In the genomic region with DNA sequence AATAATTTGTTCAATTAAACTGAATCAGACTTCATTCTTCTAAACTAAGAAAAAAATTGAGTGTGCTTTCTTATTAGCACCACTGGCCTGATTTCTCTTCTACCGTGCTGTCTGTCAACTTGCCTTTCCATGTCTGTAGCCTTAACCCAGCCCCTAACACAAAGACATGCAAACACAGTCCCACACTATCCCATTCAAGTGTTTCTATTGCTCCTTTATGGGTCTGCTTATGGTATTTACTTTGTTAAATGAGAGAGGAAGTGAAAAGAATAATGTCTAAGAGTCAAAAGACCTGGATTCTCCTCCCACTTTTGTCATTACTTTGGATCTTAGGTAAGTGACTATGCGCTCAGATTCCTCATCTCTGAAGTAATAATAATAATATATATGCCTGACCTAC, we compare ENCODE assay signal across 21 cellular contexts. TPM values are rescaled to one million over a fixed set of nuclear protein-coding genes. Genes with fewer than 3 reads are reported as not detected.
DNase-seq lines count a peak whose midpoint lies in the region; ATAC-seq and TF ChIP-seq lines count a peak whose summit lies in the region.
"Had no signal": no experiment of that assay in that cellular context is flagged by ENCODE, and none has a peak within 500 bp of the region (broad histone marks: within the 10 kb centered on the region; RNA-seq: fewer than 3 reads in every experiment).

No MANE protein-coding gene starts in this region.

- no peak for ATAC-seq in GM18520 (IDR thresholded peaks at IDR 0.05; ENCODE audit: unreplicated experiment)
- ATAC-seq: CD8-positive, alpha-beta T cell; HepG2 had no signal

- H3K27me3 ChIP-seq in hepatocyte (no peaks in the 10 kb centered on the region), GM23248 (replicated peaks; ENCODE audit: insufficient read depth) (no peaks in the 10 kb centered on the region)
- H3K27me3 ChIP-seq: Peyer's patch had no signal

- DNase-seq in NCI-H1436 treated with DMSO at 0.1 percent for 48 hours (lab: John Stamatoyannopoulos, UW) (peak; percentile 7), NCI-H1436 (lab: John Stamatoyannopoulos, UW) (no peak), NCI-H69 (lab: John Stamatoyannopoulos, UW) (peak; percentile 25), hepatocyte (ENCODE audit: low spot score) (no peak), DMS79 (lab: John Stamatoyannopoulos, UW) (no peak), GM23248 (no peak)
- DNase-seq: Caco-2; CD8-positive, alpha-beta T cell; Karpas-422; NCI-H1092 treated with DMSO at 0.1 percent for 48 hours; NCI-H146; NCI-H1930; NCI-H2227 treated with DMSO at 0.1 percent for 48 hours; NCI-H526 treated with DMSO at 0.1 percent for 48 hours; OCI-M1; Peyer's patch; SHP77 treated with DMSO at 0.1 percent for 48 hours had no signal

- H3K79me2 ChIP-seq in hepatocyte (no peaks in the 10 kb centered on the region), GM23248 (ENCODE audit: insufficient read depth) (no peaks in the 10 kb centered on the region)

- 75% methylated on average over 2 of the region's 2 CpGs for WGBS in hepatocyte (ENCODE audit: low lambda C conversion rate, missing lambda C conversion rate)
- 66 to 68% methylated on average over 2 of the region's 2 CpGs for WGBS in GM23248 (ENCODE audit: low coverage in 1 of 2, low lambda C conversion rate in 2 of 2, missing lambda C conversion rate in 2 of 2), 2 experiments

- TF ChIP-seq CTCF in hepatocyte (IDR thresholded peaks at IDR 0.05; ENCODE audit: poor library complexity), result no peak

- H4K20me1 ChIP-seq in hepatocyte (ENCODE audit: insufficient read depth, poor library complexity, severe bottlenecking) (no peaks in the 10 kb centered on the region), GM23248 (ENCODE audit: insufficient read depth) (no peaks in the 10 kb centered on the region)

- no peaks in the 10 kb centered on the region for H3F3A ChIP-seq in GM23248 (ENCODE audit: insufficient read depth)

- H3K27ac ChIP-seq in hepatocyte (peak overlapping the region; percentile 13), GM23248 (no peak overlapping the region)
- H3K27ac ChIP-seq: 22Rv1, SK-N-MC had no signal

- H3K4me2 ChIP-seq in hepatocyte (no peak overlapping the region), GM23248 (ENCODE audit: unreplicated experiment) (no peak overlapping the region)

- in situ Hi-C loops in GM23248 (cut with MboI), result loop anchor here (10.0 to 25.0 kb wide), 3 partner anchors 203 to 386 kb away; partner anchors contain the start of gene NDUFB4

- H3K9me2 ChIP-seq in hepatocyte (replicated peaks; ENCODE audit: insufficient read depth), result no peaks in the 10 kb centered on the region
- H3K9me2 ChIP-seq in GM23248 (ENCODE audit: insufficient read depth), result no peaks in the 10 kb centered on the region

- no peak overlapping the region for H3K9ac ChIP-seq in GM23248

- H2AFZ ChIP-seq in hepatocyte, result no peak overlapping the region
- H2AFZ ChIP-seq in GM23248, result no peak overlapping the region

- no peaks in the 10 kb centered on the region for H3K9me3 ChIP-seq in hepatocyte (ENCODE audit: low read depth)
- no peaks in the 10 kb centered on the region for H3K9me3 ChIP-seq in GM23248 (ENCODE audit: low read depth)
- H3K9me3 ChIP-seq: Caco-2, Peyer's patch had no signal

- no peaks in the 10 kb centered on the region for H3K4me1 ChIP-seq in hepatocyte (ENCODE audit: insufficient read depth)
- H3K4me1 ChIP-seq in GM23248 (ENCODE audit: insufficient read depth), result peaks cover 9% of the 10 kb centered on the region; the same call in 1 of the 2 replicates
- H3K4me1 ChIP-seq: Peyer's patch had no signal

- H3K36me3 ChIP-seq in hepatocyte (replicated peaks; ENCODE audit: insufficient read depth, low read depth), result no peaks in the 10 kb centered on the region
- no peaks in the 10 kb centered on the region for H3K36me3 ChIP-seq in GM23248 (ENCODE audit: low read depth)
- H3K36me3 ChIP-seq: Peyer's patch had no signal

- no peak overlapping the region for H3K4me3 ChIP-seq in hepatocyte
- no peak overlapping the region for H3K4me3 ChIP-seq in GM23248
- H3K4me3 ChIP-seq: Peyer's patch, SK-N-MC had no signal

RNA-seq across cellular contexts. Expression of gene GTF2E1, which starts 55.3 kb away (rescaled TPM):
- 9.2 and 11.6 TPM in 2 replicates for total RNA-seq in hepatocyte
- polyA plus RNA-seq in hepatocyte (5.3 and 7.5 TPM in 2 replicates), GM23248 (2016; fragmentation: Nextera tagmentation; extraction: Ambion mirVana) (6.9 and 7.2 TPM in 2 replicates)
- 10.8 and 11.1 TPM in 2 replicates for total RNA-seq in GM23248 (2014; rRNA removed; shearing (Covaris generic))

RNA-seq across cellular contexts. Expression of gene RABL3, which starts 55.5 kb away (rescaled TPM):
- 12.7 and 21.4 TPM in 2 replicates for total RNA-seq in hepatocyte
- polyA plus RNA-seq in hepatocyte, result 16.8 and 23.7 TPM in 2 replicates
- total RNA-seq in GM23248 (2014; rRNA removed; shearing (Covaris generic)), result 17.2 and 22.6 TPM in 2 replicates
- polyA plus RNA-seq in GM23248 (2016; fragmentation: Nextera tagmentation; extraction: Ambion mirVana), result 27.4 and 28.4 TPM in 2 replicates

Comparison
In these comparisons a context has a peak if more than half of its experiments do, and no peak if none do; other contexts are left out.
1. DNase-seq: peak in NCI-H1436 treated with DMSO at 0.1 percent for 48 hours (single experiment) and NCI-H69 (single experiment); none in NCI-H1436 (single experiment), hepatocyte (single experiment), DMS79 (single experiment) and GM23248 (single experiment).